In genomic region chr12:2034633-2035420, GRCh38 we compare ENCODE assay signal across 8 cellular contexts. TPM values are rescaled to one million over a fixed set of nuclear protein-coding genes. Genes with fewer than 3 reads are reported as not detected.
DNase-seq lines count a peak whose midpoint lies in the region; ATAC-seq and TF ChIP-seq lines count a peak whose summit lies in the region.

No MANE protein-coding gene starts in this region.

- peak overlapping the region in 54 of 59 donors; percentile 5 to 85 (median 66) for H3K27ac ChIP-seq in dorsolateral prefrontal cortex

- TF ChIP-seq CTCF in GM12875 (IDR thresholded peaks at IDR 0.05; ENCODE audit: borderline replicate concordance, insufficient read depth, low read depth, low read length) (peak; percentile 97), dorsolateral prefrontal cortex (IDR thresholded peaks at IDR 0.05 in 54 of 56, conservative IDR thresholded peaks at IDR 0.05 in 2 of 56; ENCODE audit: low read depth in 1 of 56, partially characterized antibody in 56 of 56) (peak; percentile 67 to 98 (median 93)), lower leg skin (IDR thresholded peaks at IDR 0.05) (no peak)

- H3K4me3 ChIP-seq in GM12875 (ENCODE audit: low read depth, low read length) = no peak overlapping the region
- H3K4me3 ChIP-seq in dorsolateral prefrontal cortex = peak overlapping the region; percentile 38 to 77 (median 61)
- H3K4me3 ChIP-seq in lower leg skin (ENCODE audit: low read depth, poor library complexity, severe bottlenecking) = no peak overlapping the region

- WGBS in lower leg skin, 2 donors = 19 to 23% methylated on average over 24 to 28 of the region's 47 CpGs

- ATAC-seq in HG03135 (IDR thresholded peaks at IDR 0.05; ENCODE audit: unreplicated experiment) = peak; percentile 80
- ATAC-seq in GM19452 (IDR thresholded peaks at IDR 0.05; ENCODE audit: unreplicated experiment) = no peak

- no peak for TF ChIP-seq POLR2A in lower leg skin (IDR thresholded peaks at IDR 0.05)

- intact Hi-C loops in dorsolateral prefrontal cortex (cut with DNase I) = loop anchor here (1.0 to 10.0 kb wide), 8 partner anchors 17 to 550 kb away; partner anchors contain the start of genes DCP1B (in 2 of the 2) and CACNA1C (in 1 of the 2)
- intact Hi-C loops in lower leg skin (cut with DNase I; ENCODE audit: low total_unique reads) = loop anchor here (10.0 kb wide), 1 partner anchor 550 kb away; no protein-coding TSS in a partner anchor

- DNase-seq in NCI-H510A (lab: John Stamatoyannopoulos, UW) = peak; percentile 79
- peak; percentile 81 to 82 for DNase-seq in activated CD4-positive, alpha-beta T cell treated with anti-CD3 and anti-CD28 coated beads, Interleukin-2, amount 50 U/mL, for 4 hours
- DNase-seq in dorsolateral prefrontal cortex = peak; percentile 76 to 92 (median 87)
- peak; percentile 60 to 96 for DNase-seq in lower leg skin (ENCODE audit: low spot score in 2 of 2)
- DNase-seq in stimulated activated CD4-positive, alpha-beta T cell treated with anti-CD3 and anti-CD28 coated beads, Interleukin-4, amount 100 ng/mL, for 24 hours = peak; percentile 88

- H3K27me3 ChIP-seq in dorsolateral prefrontal cortex = no peaks in the 10 kb centered on the region

RNA-seq across cellular contexts. Expression of gene CACNA1C, which starts 18.0 kb away (rescaled TPM):
- total RNA-seq in dorsolateral prefrontal cortex (100 to 1,000 TPM in 2 of 120 experiments, 10 to 100 TPM in 118; 25.8 to 103 (median 68.4) TPM), lower leg skin (1 to 10 TPM in 3 of 4 donors, under 1 TPM in 1; 0.38 to 2.4 (median 1.4) TPM)

RNA-seq across cellular contexts. Expression of gene DCP1B, which starts 30.6 kb away (rescaled TPM):
- 10 to 100 TPM; 11.4 to 20.4 (median 14.9) TPM for total RNA-seq in dorsolateral prefrontal cortex
- 10 to 100 TPM; 10.9 to 15.1 (median 13.5) TPM for total RNA-seq in lower leg skin

Comparison
In these comparisons a context has a peak if more than half of its experiments do, and no peak if none do; other contexts are left out.
1. H3K4me3 ChIP-seq: peak in dorsolateral prefrontal cortex (59 of 59); none in GM12875 (single experiment) and lower leg skin (single experiment).
2. CTCF ChIP-seq: peak in GM12875 (single experiment) and dorsolateral prefrontal cortex (56 of 56); none in lower leg skin (0 of 3).
3. RNA of gene CACNA1C, which starts 18.0 kb away (total RNA-seq): 25.8 to 103 TPM in dorsolateral prefrontal cortex; 0.38 to 2.4 TPM in lower leg skin; every median in the first group is over 4 times any median in the second.
4. Peak in every context shown above with its lines, with median percentiles within 50 percentile points of each other: DNase-seq.